25 cellular contexts compared by ENCODE assay signal in the genomic region with DNA sequence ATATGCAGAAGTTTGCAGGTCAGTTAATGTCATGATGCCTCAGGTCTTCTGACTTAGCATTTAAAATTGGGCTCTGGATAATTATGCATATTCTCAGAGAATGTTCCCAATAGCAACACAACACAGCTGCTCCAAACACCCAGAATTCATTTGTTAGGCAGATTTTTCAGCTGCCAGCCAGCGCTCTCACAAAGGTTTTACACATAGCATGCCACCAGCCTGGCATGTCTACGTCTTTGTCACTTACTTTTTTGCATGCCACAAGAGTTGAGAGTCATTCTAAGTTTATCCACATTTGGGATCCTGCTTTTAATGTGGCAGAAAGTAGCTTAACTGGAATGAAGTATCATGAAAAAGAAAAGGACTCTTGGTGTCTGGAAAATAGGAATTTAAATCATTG.
DNase-seq lines count a peak whose midpoint lies in the region; ATAC-seq and TF ChIP-seq lines count a peak whose summit lies in the region.
"Had no signal": no experiment of that assay in that cellular context is flagged by ENCODE, and none has a peak within 500 bp of the region (broad histone marks: within the 10 kb centered on the region; RNA-seq: fewer than 3 reads in every experiment).

No MANE protein-coding gene starts in this region.

- peaks cover 4% of the 10 kb centered on the region for H3K9me3 Mint-ChIP-seq in stimulated activated effector memory CD8-positive, alpha-beta T cell treated with anti-CD3 and anti-CD28 coated beads, Interleukin-12 subunit alpha, Interleukin-12 subunit beta, amount 100 ng/mL, for 72 hours
- H3K9me3 Mint-ChIP-seq in activated naive CD8-positive, alpha-beta T cell treated with anti-CD3 and anti-CD28 coated beads for 36 hours = no peaks in the 10 kb centered on the region
- H3K9me3 Mint-ChIP-seq: activated CD4-positive, alpha-beta T cell treated with anti-CD3 and anti-CD28 coated beads, Interleukin-2, amount 10 ng/mL, durations not matched to agents 7 days and 5 days; activated T-cell treated with anti-CD3 and anti-CD28 coated beads, Interleukin-2, amount 50 U/mL, for 72 hours had no signal

- H3K4me3 Mint-ChIP-seq in stimulated activated effector memory CD8-positive, alpha-beta T cell treated with anti-CD3 and anti-CD28 coated beads, Interleukin-12 subunit alpha, Interleukin-12 subunit beta, amount 100 ng/mL, for 72 hours = no peak overlapping the region
- H3K4me3 Mint-ChIP-seq in activated naive CD8-positive, alpha-beta T cell treated with anti-CD3 and anti-CD28 coated beads for 36 hours = no peak overlapping the region
- H3K4me3 Mint-ChIP-seq: activated CD4-positive, alpha-beta T cell treated with anti-CD3 and anti-CD28 coated beads, Interleukin-2, amount 10 ng/mL, durations not matched to agents 7 days and 5 days; activated T-cell treated with anti-CD3 and anti-CD28 coated beads, Interleukin-2, amount 50 U/mL, for 72 hours; IgD-negative memory B cell; neural progenitor cell had no signal

- H3K27me3 Mint-ChIP-seq in activated naive CD8-positive, alpha-beta T cell treated with anti-CD3 and anti-CD28 coated beads for 36 hours = no peaks in the 10 kb centered on the region
- H3K27me3 Mint-ChIP-seq: activated CD4-positive, alpha-beta T cell treated with anti-CD3 and anti-CD28 coated beads, Interleukin-2, amount 10 ng/mL, durations not matched to agents 7 days and 5 days had no signal

- ATAC-seq in HG03196 (IDR thresholded peaks at IDR 0.05; ENCODE audit: unreplicated experiment) = no peak
- no peak for ATAC-seq in stimulated activated effector memory CD8-positive, alpha-beta T cell treated with anti-CD3 and anti-CD28 coated beads, Interleukin-12 subunit alpha, Interleukin-12 subunit beta, amount 100 ng/mL, for 72 hours
- ATAC-seq: activated T-cell treated with anti-CD3 and anti-CD28 coated beads, Interleukin-2, amount 50 U/mL, for 72 hours; lower lobe of right lung had no signal

- TF ChIP-seq CTCF in dorsolateral prefrontal cortex (IDR thresholded peaks at IDR 0.05 in 54 of 56, conservative IDR thresholded peaks at IDR 0.05 in 2 of 56; ENCODE audit: low read depth in 1 of 56, partially characterized antibody in 56 of 56) = peak in 1 of 56 donors; percentile 27

- DNase-seq in NCI-H526 (lab: John Stamatoyannopoulos, UW) (peak; percentile 90 to 93), dorsolateral prefrontal cortex (peak in 8 of 10 donors; percentile 60 to 82 (median 73)), midbrain (lab: John Stamatoyannopoulos, UW) (peak; percentile 82)
- DNase-seq in stimulated activated effector memory CD8-positive, alpha-beta T cell treated with anti-CD3 and anti-CD28 coated beads, Interleukin-12 subunit alpha, Interleukin-12 subunit beta, amount 100 ng/mL, for 72 hours (ENCODE audit: low spot score in 2 of 2) = no peak
- DNase-seq in activated naive CD8-positive, alpha-beta T cell treated with anti-CD3 and anti-CD28 coated beads for 36 hours = no peak
- DNase-seq: activated CD4-positive, alpha-beta T cell treated with anti-CD3 and anti-CD28 coated beads, Interleukin-2, amount 10 ng/mL, durations not matched to agents 7 days and 5 days; activated naive CD4-positive, alpha-beta T cell treated with anti-CD3 and anti-CD28 coated beads, Interleukin-2, amount 50 U/mL, for 16 hours; activated T-cell treated with anti-CD3 and anti-CD28 coated beads, Interleukin-2, amount 50 U/mL, for 72 hours; effector CD8-positive, alpha-beta T cell; foreskin fibroblast; lower lobe of right lung; NCI-H1105; NCI-H2029 treated with DMSO at 0.1 percent for 48 hours; OCI-M1; psoas muscle; stimulated activated CD4-positive, alpha-beta T cell treated with anti-CD3 and anti-CD28 coated beads, Interleukin-2, amount 100 ng/mL, for 24 hours had no signal

- H3K27me3 ChIP-seq in dorsolateral prefrontal cortex = no peaks in the 10 kb centered on the region
- H3K27me3 ChIP-seq: hepatocyte, neural progenitor cell, suprapubic skin, vagina had no signal

- H3K27ac ChIP-seq in dorsolateral prefrontal cortex (peak overlapping the region in 52 of 59 donors; percentile 16 to 85 (median 70)), temporal lobe (ENCODE audit: low read depth, low read length) (peak overlapping the region; percentile 70)
- H3K27ac ChIP-seq: hepatocyte, lower lobe of right lung, neural progenitor cell, psoas muscle, suprapubic skin, vagina, VCaP had no signal

- H3K4me1 Mint-ChIP-seq in stimulated activated effector memory CD8-positive, alpha-beta T cell treated with anti-CD3 and anti-CD28 coated beads, Interleukin-12 subunit alpha, Interleukin-12 subunit beta, amount 100 ng/mL, for 72 hours = no peaks in the 10 kb centered on the region
- H3K4me1 Mint-ChIP-seq in activated naive CD8-positive, alpha-beta T cell treated with anti-CD3 and anti-CD28 coated beads for 36 hours = no peaks in the 10 kb centered on the region
- H3K4me1 Mint-ChIP-seq: activated CD4-positive, alpha-beta T cell treated with anti-CD3 and anti-CD28 coated beads, Interleukin-2, amount 10 ng/mL, durations not matched to agents 7 days and 5 days; IgD-negative memory B cell had no signal

- H3K36me3 Mint-ChIP-seq in stimulated activated effector memory CD8-positive, alpha-beta T cell treated with anti-CD3 and anti-CD28 coated beads, Interleukin-12 subunit alpha, Interleukin-12 subunit beta, amount 100 ng/mL, for 72 hours = no peaks in the 10 kb centered on the region
- H3K36me3 Mint-ChIP-seq in activated naive CD8-positive, alpha-beta T cell treated with anti-CD3 and anti-CD28 coated beads for 36 hours = no peaks in the 10 kb centered on the region

- peak overlapping the region in 10 of 59 donors; percentile 1 to 27 (median 12) for H3K4me3 ChIP-seq in dorsolateral prefrontal cortex
- H3K4me3 ChIP-seq: hepatocyte, lower lobe of right lung, neural progenitor cell, psoas muscle, smooth muscle cell, suprapubic skin, vagina had no signal

- H3K27ac Mint-ChIP-seq in stimulated activated effector memory CD8-positive, alpha-beta T cell treated with anti-CD3 and anti-CD28 coated beads, Interleukin-12 subunit alpha, Interleukin-12 subunit beta, amount 100 ng/mL, for 72 hours = no peak overlapping the region
- no peak overlapping the region for H3K27ac Mint-ChIP-seq in activated naive CD8-positive, alpha-beta T cell treated with anti-CD3 and anti-CD28 coated beads for 36 hours
- H3K27ac Mint-ChIP-seq: activated CD4-positive, alpha-beta T cell treated with anti-CD3 and anti-CD28 coated beads, Interleukin-2, amount 10 ng/mL, durations not matched to agents 7 days and 5 days; activated T-cell treated with anti-CD3 and anti-CD28 coated beads, Interleukin-2, amount 50 U/mL, for 72 hours; IgD-negative memory B cell; neural progenitor cell had no signal

- intact Hi-C loops in dorsolateral prefrontal cortex (cut with DNase I) = no loop called here

Comparison
In these comparisons a context has a peak if more than half of its experiments do, and no peak if none do; other contexts are left out.
1. DNase-seq: peak in NCI-H526 (2 of 2), dorsolateral prefrontal cortex (8 of 10) and midbrain (single experiment); none in stimulated activated effector memory CD8-positive, alpha-beta T cell treated with anti-CD3 and anti-CD28 coated beads, Interleukin-12 subunit alpha, Interleukin-12 subunit beta, amount 100 ng/mL, for 72 hours (0 of 2) and activated naive CD8-positive, alpha-beta T cell treated with anti-CD3 and anti-CD28 coated beads for 36 hours (single experiment).